In the genomic region with DNA sequence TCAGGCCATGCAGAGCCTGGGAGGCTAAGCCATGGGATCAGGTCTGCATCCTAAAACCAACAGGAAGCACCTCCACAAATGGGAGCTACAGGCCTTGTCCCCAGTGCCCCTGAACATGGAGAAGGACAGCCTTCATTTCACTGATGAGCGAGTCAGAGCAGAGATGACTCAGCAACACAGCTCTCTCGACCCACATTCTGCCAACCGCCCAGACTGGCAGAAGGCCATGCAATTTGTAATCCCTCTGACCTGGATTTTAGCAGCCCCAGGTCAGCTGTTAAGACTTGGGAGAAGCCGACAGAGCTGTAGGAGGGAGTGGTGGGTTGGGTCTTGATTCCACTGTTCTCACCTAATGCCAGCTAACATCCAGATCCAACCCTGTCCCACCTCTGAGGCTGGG, we compare ENCODE assay signal across 9 cellular contexts. TPM values are rescaled to one million over a fixed set of nuclear protein-coding genes. Genes with fewer than 3 reads are reported as not detected.
A peak's percentile ranks its signal among the peaks of the same experiment; 100 is the strongest.
DNase-seq lines count a peak whose midpoint lies in the region; ATAC-seq lines count a peak whose summit lies in the region.
"Had no signal": no experiment of that assay in that cellular context is flagged by ENCODE, and none has a peak within 500 bp of the region (broad histone marks: within the 10 kb centered on the region; RNA-seq: fewer than 3 reads in every experiment).

No MANE protein-coding gene starts in this region.

- peak; percentile 27 for ATAC-seq in HG03469 (IDR thresholded peaks at IDR 0.05; ENCODE audit: unreplicated experiment)
- ATAC-seq in HG03135 (IDR thresholded peaks at IDR 0.05; ENCODE audit: unreplicated experiment): no peak
- no peak for ATAC-seq in GM21526 (IDR thresholded peaks at IDR 0.05; ENCODE audit: low FRiP score, unreplicated experiment)

- peaks cover 29% of the 10 kb centered on the region for H3K4me1 ChIP-seq in SJSA1 (replicated peaks)

- H3K27ac ChIP-seq in SJSA1: peak overlapping the region; percentile 62
- H3K27ac ChIP-seq: cardiac muscle cell had no signal

- no peak overlapping the region for H3K4me3 ChIP-seq in SJSA1
- H3K4me3 ChIP-seq: cardiac muscle cell had no signal

- H3K9me3 ChIP-seq in SJSA1 (replicated peaks): no peaks in the 10 kb centered on the region

- no peaks in the 10 kb centered on the region for H3K27me3 ChIP-seq in SJSA1 (replicated peaks)
- H3K27me3 ChIP-seq: cardiac muscle cell had no signal

- DNase-seq in activated gamma-delta T cell treated with Interleukin-2 at 50 U/mL for 16 hours (peak; percentile 27), activated gamma-delta T cell (lab: John Stamatoyannopoulos, UW) (no peak), SJSA1 (ENCODE audit: low read depth in 1 of 2, low spot score in 2 of 2) (peak; percentile 69 to 85), epidermal melanocyte (ENCODE audit: insufficient read length, low spot score) (peak; percentile 48), occipital lobe (lab: John Stamatoyannopoulos, UW) (peak; percentile 40)

- peaks cover 16% of the 10 kb centered on the region for H3K36me3 ChIP-seq in SJSA1
- H3K36me3 ChIP-seq: cardiac muscle cell had no signal

RNA-seq across cellular contexts. Expression of a gene that starts 25.5 kb away (rescaled TPM):
- 88.2 and 107 TPM in 2 replicates for total RNA-seq in SJSA1 (2014; rRNA removed; shearing (Covaris generic))
- 108 TPM for total RNA-seq in occipital lobe
